1 cellular context compared by ENCODE assay signal in the genomic region with DNA sequence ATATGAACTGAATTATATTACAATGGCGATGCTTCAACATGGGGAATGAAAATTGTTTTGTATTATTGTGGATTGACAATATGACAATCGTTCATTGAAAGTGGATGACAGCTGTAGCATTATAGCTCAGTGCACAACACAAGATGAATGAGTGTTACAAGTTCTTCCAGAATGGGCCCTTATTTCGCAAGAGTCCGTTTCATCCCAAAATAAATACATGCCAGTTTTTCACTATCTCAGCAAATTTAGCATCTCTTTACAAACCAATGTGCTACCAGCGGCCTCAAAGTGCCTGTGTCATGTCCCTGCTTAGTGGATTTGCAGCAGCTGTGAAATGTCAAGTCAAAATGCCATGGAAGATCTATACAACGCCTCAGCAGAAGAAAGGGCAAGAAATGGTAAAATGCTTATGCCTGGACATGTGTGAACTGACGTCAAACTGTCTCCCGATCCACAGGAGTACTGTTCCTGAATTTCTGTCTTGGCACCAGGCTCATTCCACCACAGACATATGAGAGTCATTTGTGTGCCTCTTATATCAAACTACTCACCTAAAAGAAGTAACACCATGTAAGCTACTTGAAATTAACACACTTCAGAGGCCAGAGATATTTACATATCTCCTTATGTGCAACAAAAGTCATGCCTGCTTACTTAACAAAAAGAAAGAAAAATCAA.
TF ChIP-seq lines count a peak whose summit lies in the region.

No MANE protein-coding gene starts in this region.

TF ChIP-seq in WTC11, 78 proteins besides CTCF, POLR2A, EP300 and RAD21 (continued from another document):
- TF ChIP-seq, protein P1, sequence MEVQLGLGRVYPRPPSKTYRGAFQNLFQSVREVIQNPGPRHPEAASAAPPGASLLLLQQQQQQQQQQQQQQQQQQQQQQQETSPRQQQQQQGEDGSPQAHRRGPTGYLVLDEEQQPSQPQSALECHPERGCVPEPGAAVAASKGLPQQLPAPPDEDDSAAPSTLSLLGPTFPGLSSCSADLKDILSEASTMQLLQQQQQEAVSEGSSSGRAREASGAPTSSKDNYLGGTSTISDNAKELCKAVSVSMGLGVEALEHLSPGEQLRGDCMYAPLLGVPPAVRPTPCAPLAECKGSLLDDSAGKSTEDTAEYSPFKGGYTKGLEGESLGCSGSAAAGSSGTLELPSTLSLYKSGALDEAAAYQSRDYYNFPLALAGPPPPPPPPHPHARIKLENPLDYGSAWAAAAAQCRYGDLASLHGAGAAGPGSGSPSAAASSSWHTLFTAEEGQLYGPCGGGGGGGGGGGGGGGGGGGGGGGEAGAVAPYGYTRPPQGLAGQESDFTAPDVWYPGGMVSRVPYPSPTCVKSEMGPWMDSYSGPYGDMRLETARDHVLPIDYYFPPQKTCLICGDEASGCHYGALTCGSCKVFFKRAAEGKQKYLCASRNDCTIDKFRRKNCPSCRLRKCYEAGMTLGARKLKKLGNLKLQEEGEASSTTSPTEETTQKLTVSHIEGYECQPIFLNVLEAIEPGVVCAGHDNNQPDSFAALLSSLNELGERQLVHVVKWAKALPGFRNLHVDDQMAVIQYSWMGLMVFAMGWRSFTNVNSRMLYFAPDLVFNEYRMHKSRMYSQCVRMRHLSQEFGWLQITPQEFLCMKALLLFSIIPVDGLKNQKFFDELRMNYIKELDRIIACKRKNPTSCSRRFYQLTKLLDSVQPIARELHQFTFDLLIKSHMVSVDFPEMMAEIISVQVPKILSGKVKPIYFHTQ (CRISPR knock-in tag; IDR thresholded peaks at IDR 0.05), result no peak
- TF ChIP-seq, protein P2, sequence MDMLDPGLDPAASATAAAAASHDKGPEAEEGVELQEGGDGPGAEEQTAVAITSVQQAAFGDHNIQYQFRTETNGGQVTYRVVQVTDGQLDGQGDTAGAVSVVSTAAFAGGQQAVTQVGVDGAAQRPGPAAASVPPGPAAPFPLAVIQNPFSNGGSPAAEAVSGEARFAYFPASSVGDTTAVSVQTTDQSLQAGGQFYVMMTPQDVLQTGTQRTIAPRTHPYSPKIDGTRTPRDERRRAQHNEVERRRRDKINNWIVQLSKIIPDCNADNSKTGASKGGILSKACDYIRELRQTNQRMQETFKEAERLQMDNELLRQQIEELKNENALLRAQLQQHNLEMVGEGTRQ (CRISPR knock-in tag; IDR thresholded peaks at IDR 0.05), result no peak
- TF ChIP-seq ZNF416 (CRISPR knock-in tag; IDR thresholded peaks at IDR 0.05) (no peak), ZNF138 (CRISPR knock-in tag; conservative IDR thresholded peaks at IDR 0.05) (no peak), ZNF263 (CRISPR knock-in tag; IDR thresholded peaks at IDR 0.05; ENCODE audit: low read depth) (no peak), JAZF1 (CRISPR knock-in tag; IDR thresholded peaks at IDR 0.05) (no peak), ZNF121 (CRISPR knock-in tag; IDR thresholded peaks at IDR 0.05) (no peak), NR2C2 (CRISPR knock-in tag; IDR thresholded peaks at IDR 0.05) (no peak), PRRX2 (CRISPR knock-in tag; IDR thresholded peaks at IDR 0.05) (no peak)
- TF ChIP-seq, protein P3, sequence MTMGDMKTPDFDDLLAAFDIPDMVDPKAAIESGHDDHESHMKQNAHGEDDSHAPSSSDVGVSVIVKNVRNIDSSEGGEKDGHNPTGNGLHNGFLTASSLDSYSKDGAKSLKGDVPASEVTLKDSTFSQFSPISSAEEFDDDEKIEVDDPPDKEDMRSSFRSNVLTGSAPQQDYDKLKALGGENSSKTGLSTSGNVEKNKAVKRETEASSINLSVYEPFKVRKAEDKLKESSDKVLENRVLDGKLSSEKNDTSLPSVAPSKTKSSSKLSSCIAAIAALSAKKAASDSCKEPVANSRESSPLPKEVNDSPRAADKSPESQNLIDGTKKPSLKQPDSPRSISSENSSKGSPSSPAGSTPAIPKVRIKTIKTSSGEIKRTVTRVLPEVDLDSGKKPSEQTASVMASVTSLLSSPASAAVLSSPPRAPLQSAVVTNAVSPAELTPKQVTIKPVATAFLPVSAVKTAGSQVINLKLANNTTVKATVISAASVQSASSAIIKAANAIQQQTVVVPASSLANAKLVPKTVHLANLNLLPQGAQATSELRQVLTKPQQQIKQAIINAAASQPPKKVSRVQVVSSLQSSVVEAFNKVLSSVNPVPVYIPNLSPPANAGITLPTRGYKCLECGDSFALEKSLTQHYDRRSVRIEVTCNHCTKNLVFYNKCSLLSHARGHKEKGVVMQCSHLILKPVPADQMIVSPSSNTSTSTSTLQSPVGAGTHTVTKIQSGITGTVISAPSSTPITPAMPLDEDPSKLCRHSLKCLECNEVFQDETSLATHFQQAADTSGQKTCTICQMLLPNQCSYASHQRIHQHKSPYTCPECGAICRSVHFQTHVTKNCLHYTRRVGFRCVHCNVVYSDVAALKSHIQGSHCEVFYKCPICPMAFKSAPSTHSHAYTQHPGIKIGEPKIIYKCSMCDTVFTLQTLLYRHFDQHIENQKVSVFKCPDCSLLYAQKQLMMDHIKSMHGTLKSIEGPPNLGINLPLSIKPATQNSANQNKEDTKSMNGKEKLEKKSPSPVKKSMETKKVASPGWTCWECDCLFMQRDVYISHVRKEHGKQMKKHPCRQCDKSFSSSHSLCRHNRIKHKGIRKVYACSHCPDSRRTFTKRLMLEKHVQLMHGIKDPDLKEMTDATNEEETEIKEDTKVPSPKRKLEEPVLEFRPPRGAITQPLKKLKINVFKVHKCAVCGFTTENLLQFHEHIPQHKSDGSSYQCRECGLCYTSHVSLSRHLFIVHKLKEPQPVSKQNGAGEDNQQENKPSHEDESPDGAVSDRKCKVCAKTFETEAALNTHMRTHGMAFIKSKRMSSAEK (CRISPR knock-in tag; IDR thresholded peaks at IDR 0.05; ENCODE audit: borderline replicate concordance), result no peak
- TF ChIP-seq, protein P4, sequence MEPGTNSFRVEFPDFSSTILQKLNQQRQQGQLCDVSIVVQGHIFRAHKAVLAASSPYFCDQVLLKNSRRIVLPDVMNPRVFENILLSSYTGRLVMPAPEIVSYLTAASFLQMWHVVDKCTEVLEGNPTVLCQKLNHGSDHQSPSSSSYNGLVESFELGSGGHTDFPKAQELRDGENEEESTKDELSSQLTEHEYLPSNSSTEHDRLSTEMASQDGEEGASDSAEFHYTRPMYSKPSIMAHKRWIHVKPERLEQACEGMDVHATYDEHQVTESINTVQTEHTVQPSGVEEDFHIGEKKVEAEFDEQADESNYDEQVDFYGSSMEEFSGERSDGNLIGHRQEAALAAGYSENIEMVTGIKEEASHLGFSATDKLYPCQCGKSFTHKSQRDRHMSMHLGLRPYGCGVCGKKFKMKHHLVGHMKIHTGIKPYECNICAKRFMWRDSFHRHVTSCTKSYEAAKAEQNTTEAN (CRISPR knock-in tag; IDR thresholded peaks at IDR 0.05), result no peak
- TF ChIP-seq, protein P5, sequence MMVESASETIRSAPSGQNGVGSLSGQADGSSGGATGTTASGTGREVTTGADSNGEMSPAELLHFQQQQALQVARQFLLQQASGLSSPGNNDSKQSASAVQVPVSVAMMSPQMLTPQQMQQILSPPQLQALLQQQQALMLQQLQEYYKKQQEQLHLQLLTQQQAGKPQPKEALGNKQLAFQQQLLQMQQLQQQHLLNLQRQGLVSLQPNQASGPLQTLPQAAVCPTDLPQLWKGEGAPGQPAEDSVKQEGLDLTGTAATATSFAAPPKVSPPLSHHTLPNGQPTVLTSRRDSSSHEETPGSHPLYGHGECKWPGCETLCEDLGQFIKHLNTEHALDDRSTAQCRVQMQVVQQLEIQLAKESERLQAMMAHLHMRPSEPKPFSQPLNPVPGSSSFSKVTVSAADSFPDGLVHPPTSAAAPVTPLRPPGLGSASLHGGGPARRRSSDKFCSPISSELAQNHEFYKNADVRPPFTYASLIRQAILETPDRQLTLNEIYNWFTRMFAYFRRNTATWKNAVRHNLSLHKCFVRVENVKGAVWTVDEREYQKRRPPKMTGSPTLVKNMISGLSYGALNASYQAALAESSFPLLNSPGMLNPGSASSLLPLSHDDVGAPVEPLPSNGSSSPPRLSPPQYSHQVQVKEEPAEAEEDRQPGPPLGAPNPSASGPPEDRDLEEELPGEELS (CRISPR knock-in tag; IDR thresholded peaks at IDR 0.05), result no peak
